In genomic region chr14:76856769-76857168, GRCh38 we compare ENCODE assay signal across 10 cellular contexts.
"Had no signal": no experiment of that assay in that cellular context is flagged by ENCODE, and none has a peak within 500 bp of the region (broad histone marks: within the 10 kb centered on the region; RNA-seq: fewer than 3 reads in every experiment).

No MANE protein-coding gene starts in this region.

- H3K27ac ChIP-seq: GM23248, HL-60, KMS-11 had no signal

- H3K4me3 ChIP-seq: GM23248 had no signal

- DNase-seq: GM23248, GOT3, H9, HCEC 1CT, HFFc6, Karpas-422, KBM-7 had no signal

- FAIRE-seq: H54 had no signal
